ENCODE assay signal across 1 cellular context in genomic region chr11:129259950-129260349, GRCh38.
TF ChIP-seq lines count a peak whose summit lies in the region.

No MANE protein-coding gene starts in this region.

TF ChIP-seq in HEK293, 187 proteins besides CTCF, POLR2A, EP300 and RAD21 (continued from another document):
- TF ChIP-seq PRDM2 (tag by site-specific recombination; IDR thresholded peaks at IDR 0.05; ENCODE audit: borderline replicate concordance): no peak
- peak; percentile 60; the same call in 1 of the 2 replicates for TF ChIP-seq TCF7L2 (IDR thresholded peaks at IDR 0.05; ENCODE audit: borderline replicate concordance, low read depth, low read length)
- TF ChIP-seq PRDM6 (tag by site-specific recombination; IDR thresholded peaks at IDR 0.05): peak; percentile 78
- TF ChIP-seq SP2 (tag by site-specific recombination; IDR thresholded peaks at IDR 0.05): no peak
